Comparison of ENCODE assay signal across 22 cellular contexts in genomic region chr1:69947837-69948236, GRCh38.
DNase-seq lines count a peak whose midpoint lies in the region; ATAC-seq, FAIRE-seq and TF ChIP-seq lines count a peak whose summit lies in the region.
"Had no signal": no experiment of that assay in that cellular context is flagged by ENCODE, and none has a peak within 500 bp of the region (broad histone marks: within the 10 kb centered on the region; RNA-seq: fewer than 3 reads in every experiment).

No MANE protein-coding gene starts in this region.

- 63% methylated on average over 3 of the region's 3 CpGs for WGBS in smooth muscle cell (ENCODE audit: low lambda C conversion rate)

- H3K27ac ChIP-seq in RWPE2 (ENCODE audit: poor library complexity, severe bottlenecking) = no peak overlapping the region
- H3K27ac ChIP-seq in smooth muscle cell (ENCODE audit: low read depth) = peak overlapping the region; percentile 67
- H3K27ac ChIP-seq: PC-9, psoas muscle, transverse colon had no signal

- H3K27me3 ChIP-seq in RWPE2 (ENCODE audit: insufficient read depth, poor library complexity, severe bottlenecking) (no peaks in the 10 kb centered on the region), smooth muscle cell (ENCODE audit: low read depth) (no peaks in the 10 kb centered on the region)
- H3K27me3 ChIP-seq: transverse colon had no signal

- H3K9me3 ChIP-seq in RWPE2 (ENCODE audit: severe bottlenecking) = no peaks in the 10 kb centered on the region
- H3K9me3 ChIP-seq in smooth muscle cell (replicated peaks; ENCODE audit: low read depth) = no peaks in the 10 kb centered on the region
- H3K9me3 ChIP-seq: transverse colon had no signal

- H3K36me3 Mint-ChIP-seq in mesothelial cell of epicardium = no peaks in the 10 kb centered on the region

- no peaks in the 10 kb centered on the region for H4K20me1 ChIP-seq in smooth muscle cell (ENCODE audit: low read depth)

- H3K27me3 Mint-ChIP-seq in mesothelial cell of epicardium (ENCODE audit: low read depth) = no peaks in the 10 kb centered on the region
- H3K27me3 Mint-ChIP-seq: stimulated activated naive CD8-positive, alpha-beta T cell treated with anti-CD3 and anti-CD28 coated beads, Interleukin-15, amount 100 ng/mL, for 72 hours had no signal

- peak; percentile 65 for ATAC-seq in HG02610 (IDR thresholded peaks at IDR 0.05; ENCODE audit: unreplicated experiment)
- peak; percentile 97 for ATAC-seq in RWPE2 (ENCODE audit: low read depth)
- no peak for ATAC-seq in GM18868 (IDR thresholded peaks at IDR 0.05; ENCODE audit: unreplicated experiment)
- ATAC-seq: activated T-cell treated with anti-CD3 and anti-CD28 coated beads, Interleukin-2, amount 50 U/mL, for 4 hours; HepG2; left ventricle myocardium superior; psoas muscle; stimulated activated naive CD8-positive, alpha-beta T cell treated with anti-CD3 and anti-CD28 coated beads, Interleukin-15, amount 100 ng/mL, for 72 hours had no signal

- no peaks in the 10 kb centered on the region for H3K36me3 ChIP-seq in RWPE2 (ENCODE audit: low read depth)
- H3K36me3 ChIP-seq in smooth muscle cell (ENCODE audit: low read depth) = no peaks in the 10 kb centered on the region
- H3K36me3 ChIP-seq: transverse colon had no signal

- no peak overlapping the region for H3K9ac ChIP-seq in smooth muscle cell (ENCODE audit: low read depth)

- no peak for TF ChIP-seq CTCF in RWPE2 (IDR thresholded peaks at IDR 0.05; ENCODE audit: poor library complexity, severe bottlenecking)
- TF ChIP-seq CTCF in fibroblast of mammary gland (conservative IDR thresholded peaks at IDR 0.05; ENCODE audit: control insufficient read depth, insufficient read depth, low read depth, low read length) = no peak
- no peak for TF ChIP-seq CTCF in smooth muscle cell (IDR thresholded peaks at IDR 0.05; ENCODE audit: borderline replicate concordance, insufficient read depth, poor library complexity, severe bottlenecking)
- no peak for TF ChIP-seq CTCF in D721Med (IDR thresholded peaks at IDR 0.05; ENCODE audit: insufficient read depth, missing control alignments)
- no peak for TF ChIP-seq CTCF in mesothelial cell of epicardium (IDR thresholded peaks at IDR 0.05; ENCODE audit: unreplicated experiment)

- peaks cover 7% of the 10 kb centered on the region for H3K4me1 ChIP-seq in RWPE2 (ENCODE audit: insufficient read depth, poor library complexity, severe bottlenecking)
- H3K4me1 ChIP-seq in smooth muscle cell (ENCODE audit: low read depth) = no peaks in the 10 kb centered on the region
- H3K4me1 ChIP-seq: psoas muscle, transverse colon had no signal

- H3K4me1 Mint-ChIP-seq in mesothelial cell of epicardium = no peaks in the 10 kb centered on the region
- H3K4me1 Mint-ChIP-seq: stimulated activated naive CD8-positive, alpha-beta T cell treated with anti-CD3 and anti-CD28 coated beads, Interleukin-15, amount 100 ng/mL, for 72 hours had no signal

- no peak overlapping the region for H3K27ac Mint-ChIP-seq in mesothelial cell of epicardium
- H3K27ac Mint-ChIP-seq: activated naive CD4-positive, alpha-beta T cell treated with anti-CD3 and anti-CD28 coated beads for 36 hours had no signal

- no peak overlapping the region for H3K4me3 Mint-ChIP-seq in mesothelial cell of epicardium
- H3K4me3 Mint-ChIP-seq: activated naive CD4-positive, alpha-beta T cell treated with anti-CD3 and anti-CD28 coated beads for 36 hours; activated T-cell treated with anti-CD3 and anti-CD28 coated beads, Interleukin-2, amount 50 U/mL, for 4 hours; stimulated activated naive CD8-positive, alpha-beta T cell treated with anti-CD3 and anti-CD28 coated beads, Interleukin-15, amount 100 ng/mL, for 72 hours had no signal

- no peaks in the 10 kb centered on the region for H3K79me2 ChIP-seq in smooth muscle cell (ENCODE audit: low read depth)

- H3K4me2 ChIP-seq in smooth muscle cell = no peak overlapping the region
- H3K4me2 ChIP-seq: PC-9 had no signal

- H2AFZ ChIP-seq in smooth muscle cell (ENCODE audit: low read depth) = no peak overlapping the region
- H2AFZ ChIP-seq: PC-9 had no signal

- H3K4me3 ChIP-seq in RWPE2 (ENCODE audit: severe bottlenecking) = no peak overlapping the region
- H3K4me3 ChIP-seq in fibroblast of mammary gland (ENCODE audit: control insufficient read depth, low read depth, low read length) = no peak overlapping the region
- no peak overlapping the region for H3K4me3 ChIP-seq in smooth muscle cell
- H3K4me3 ChIP-seq: PC-9, psoas muscle, transverse colon had no signal

- DNase-seq in RWPE2 (ENCODE audit: low spot score) (no peak), fibroblast of mammary gland (ENCODE audit: low read depth) (peak; percentile 60), smooth muscle cell (lab: John Stamatoyannopoulos, UW; ENCODE audit: unreplicated experiment) (no peak), D721Med (ENCODE audit: insufficient read length, low spot score) (no peak), mesothelial cell of epicardium (ENCODE audit: low spot score in 2 of 2, unreplicated experiment in 2 of 2) (no peak)
- DNase-seq: activated CD4-positive, CD25-positive, alpha-beta regulatory T cell; activated CD8-positive, alpha-beta memory T cell treated with anti-CD3 and anti-CD28 coated beads for 24 hours; activated naive CD4-positive, alpha-beta T cell treated with anti-CD3 and anti-CD28 coated beads for 36 hours; activated T-cell treated with anti-CD3 and anti-CD28 coated beads, Interleukin-2, amount 50 U/mL, for 4 hours; AML-193; anterior cingulate cortex; effector CD8-positive, alpha-beta T cell; left ventricle myocardium superior; NCI-H1417 treated with DMSO at 0.1 percent for 48 hours; psoas muscle; stimulated activated CD4-positive, alpha-beta T cell treated with anti-CD3 and anti-CD28 coated beads, Interleukin-4, amount 100 ng/mL, for 4 hours; stimulated activated naive CD8-positive, alpha-beta T cell treated with anti-CD3 and anti-CD28 coated beads, Interleukin-15, amount 100 ng/mL, for 72 hours; transverse colon had no signal

- H3F3A ChIP-seq in smooth muscle cell (ENCODE audit: low read depth) = no peaks in the 10 kb centered on the region

- H3K9me3 Mint-ChIP-seq in mesothelial cell of epicardium = peaks cover 28% of the 10 kb centered on the region

- FAIRE-seq in D721Med (lab: Jason Lieb, UNC) = no peak
- FAIRE-seq: HepG2 had no signal
